In genomic region chr4:123741906-123742305, GRCh38 we compare ENCODE assay signal across 18 cellular contexts.
A peak's percentile ranks its signal among the peaks of the same experiment; 100 is the strongest.
DNase-seq lines count a peak whose midpoint lies in the region; ATAC-seq and TF ChIP-seq lines count a peak whose summit lies in the region.
"Had no signal": no experiment of that assay in that cellular context is flagged by ENCODE, and none has a peak within 500 bp of the region (broad histone marks: within the 10 kb centered on the region; RNA-seq: fewer than 3 reads in every experiment).

No MANE protein-coding gene starts in this region.

- no peak for TF ChIP-seq CTCF in psoas muscle (IDR thresholded peaks at IDR 0.05)

- H3K4me1 ChIP-seq in psoas muscle, result peaks cover 6% of the 10 kb centered on the region
- H3K4me1 ChIP-seq: colonic mucosa had no signal

- H3K9me3 ChIP-seq in SK-N-MC (ENCODE audit: low read depth, low read length), result no peaks in the 10 kb centered on the region
- no peaks in the 10 kb centered on the region for H3K9me3 ChIP-seq in psoas muscle
- H3K9me3 ChIP-seq: colonic mucosa had no signal

- H3K27ac ChIP-seq in SK-N-MC, result no peak overlapping the region
- H3K27ac ChIP-seq in psoas muscle, result no peak overlapping the region
- H3K27ac ChIP-seq: colonic mucosa had no signal

- peak; percentile 2 for DNase-seq in COLO829 (ENCODE audit: low spot score)
- DNase-seq in SK-N-MC (ENCODE audit: low read depth, low spot score), result peak; percentile 35
- DNase-seq in dermis microvascular lymphatic vessel endothelial cell (ENCODE audit: low read depth in 2 of 2), result peak; percentile 16 to 81
- DNase-seq in myocyte (ENCODE audit: low read depth), result peak; percentile 12
- no peak for DNase-seq in putamen (ENCODE audit: low spot score)
- DNase-seq in EL, result no peak
- DNase-seq in psoas muscle, result no peak
- DNase-seq: activated CD4-positive, alpha-beta T cell treated with anti-CD3 and anti-CD28 coated beads for 1 hour; amygdala; CD8-positive, alpha-beta T cell; colonic mucosa; DND-41; head of caudate nucleus; NCI-H187 treated with DMSO at 0.1 percent for 48 hours; nucleus accumbens; stimulated activated CD4-positive, alpha-beta T cell treated with anti-CD3 and anti-CD28 coated beads, Interleukin-4, amount 100 ng/mL, for 4 hours; stimulated activated CD8-positive, alpha-beta memory T cell treated with anti-CD3 and anti-CD28 coated beads, Interleukin-4, amount 100 ng/mL, for 48 hours had no signal

- peak overlapping the region; percentile 43 for H3K4me3 ChIP-seq in SK-N-MC
- no peak overlapping the region for H3K4me3 ChIP-seq in psoas muscle
- H3K4me3 ChIP-seq: colonic mucosa had no signal

- WGBS in psoas muscle, 3 donors, result 54 to 62% (median 60%) methylated on average over 2 of the region's 2 CpGs

- H3K27me3 ChIP-seq in psoas muscle (ENCODE audit: insufficient read depth in 3 of 3, low read length in 2 of 3), result no peaks in the 10 kb centered on the region
- H3K27me3 ChIP-seq: colonic mucosa had no signal

- intact Hi-C loops in psoas muscle (cut with DNase I), result no loop called here

- ATAC-seq in GM21390 (IDR thresholded peaks at IDR 0.05; ENCODE audit: unreplicated experiment) (no peak), psoas muscle (no peak)
- ATAC-seq: CD8-positive, alpha-beta T cell had no signal

- H3K9ac ChIP-seq in SK-N-MC (ENCODE audit: insufficient read length), result no peak overlapping the region

- H3K36me3 ChIP-seq in SK-N-MC (ENCODE audit: insufficient read depth, low read length) (no peaks in the 10 kb centered on the region), psoas muscle (ENCODE audit: insufficient read depth in 1 of 2, low read depth in 1 of 2) (no peaks in the 10 kb centered on the region)
- H3K36me3 ChIP-seq: colonic mucosa had no signal

Comparison
In these comparisons a context has a peak if more than half of its experiments do, and no peak if none do; other contexts are left out.
1. DNase-seq: peak in COLO829 (single experiment), SK-N-MC (single experiment), dermis microvascular lymphatic vessel endothelial cell (2 of 2) and myocyte (single experiment); none in putamen (single experiment), EL (single experiment) and psoas muscle (0 of 2).